8 cellular contexts compared by ENCODE assay signal in genomic region chr1:40709802-40710278, GRCh38. TPM values are rescaled to one million over a fixed set of nuclear protein-coding genes. Genes with fewer than 3 reads are reported as not detected.
DNase-seq lines count a peak whose midpoint lies in the region; ATAC-seq and TF ChIP-seq lines count a peak whose summit lies in the region.

No MANE protein-coding gene starts in this region.

- no peaks in the 10 kb centered on the region for H3K9me3 ChIP-seq in SK-N-SH
- H3K9me3 ChIP-seq in ascending aorta = no peaks in the 10 kb centered on the region

- H4K20me1 ChIP-seq in SK-N-SH (ENCODE audit: insufficient read depth) = no peaks in the 10 kb centered on the region

- no peak for TF ChIP-seq RAD21 in SK-N-SH (IDR thresholded peaks at IDR 0.05; ENCODE audit: low read length)

- POLR2A ChIA-PET in SK-N-SH (lab: Yijun Ruan, JAX) = interaction anchor here (3.1 kb wide), 1 partner anchor 18 kb away, joined by 10 read pairs; the partner anchor contains the start of gene NFYC

- intact Hi-C loops in ascending aorta (cut with DNase I) = loop anchor here (1.0 to 5.0 kb wide), 2 partner anchors 18 to 72 kb away; partner anchors contain the start of gene KCNQ4

- 4% methylated on average over 3 of the region's 3 CpGs for WGBS in SK-N-SH (ENCODE audit: low lambda C conversion rate)

- H3K4me1 ChIP-seq in SK-N-SH (ENCODE audit: control insufficient read depth in 1 of 2, insufficient read depth in 2 of 2, low read depth in 1 of 2, low read length in 1 of 2) (peaks cover 20 to 24% of the 10 kb centered on the region in 2 experiments; a peak in 3 of 4 replicates), ascending aorta (peaks cover 4 to 48% of the 10 kb centered on the region in 2 donors)

- peaks cover 97% of the 10 kb centered on the region for H3K79me2 ChIP-seq in SK-N-SH (ENCODE audit: insufficient read depth)

- H3K36me3 ChIP-seq in SK-N-SH (replicated peaks in 1 of 2; ENCODE audit: control insufficient read depth in 1 of 2, insufficient read depth in 2 of 2, low read length in 1 of 2) (peaks cover 12 to 18% of the 10 kb centered on the region in 2 experiments), ascending aorta (no peaks in the 10 kb centered on the region), kidney epithelial cell (ENCODE audit: control insufficient read depth, insufficient read depth, low read length) (no peaks in the 10 kb centered on the region)

- DNase-seq in SK-N-SH (no peak), ascending aorta (ENCODE audit: low spot score in 2 of 2) (no peak), kidney epithelial cell (ENCODE audit: low read depth) (no peak), superior temporal gyrus (ENCODE audit: extremely low spot score) (peak; percentile 57), NCI-H524 (lab: John Stamatoyannopoulos, UW) (no peak)
- DNase-seq in stimulated activated naive CD4-positive, alpha-beta T cell treated with Interleukin-2 at 50 U/mL for 16 hours (lab: John Stamatoyannopoulos, UW) = no peak

- H2AFZ ChIP-seq in SK-N-SH (ENCODE audit: low read depth) = 0 out of 2 replicates have a peak overlapping the region, but pooled peaks have one; percentile 72

- H3K27me3 ChIP-seq in SK-N-SH (ENCODE audit: insufficient read depth) (no peaks in the 10 kb centered on the region), ascending aorta (no peaks in the 10 kb centered on the region), kidney epithelial cell (ENCODE audit: control insufficient read depth, insufficient read depth, low read length) (no peaks in the 10 kb centered on the region)

- peak overlapping the region; percentile 83 for H3K4me2 ChIP-seq in SK-N-SH

- H3K4me3 ChIP-seq in SK-N-SH (ENCODE audit: low read depth in 2 of 2, low read length in 1 of 2) (peak overlapping the region; percentile 72 to 87), ascending aorta (peak overlapping the region; percentile 51 to 64), kidney epithelial cell (ENCODE audit: low read depth, low read length) (peak overlapping the region; percentile 83)

- CTCF ChIA-PET in SK-N-SH (lab: Yijun Ruan, JAX) = interaction anchor here (0.7 to 1.5 kb wide), 3 partner anchors 10 to 140 kb away, joined by 3 read pairs; partner anchors contain the start of gene NFYC

- TF ChIP-seq CTCF in SK-N-SH (IDR thresholded peaks at IDR 0.05) (no peak), ascending aorta (IDR thresholded peaks at IDR 0.05) (no peak), kidney epithelial cell (IDR thresholded peaks at IDR 0.05; ENCODE audit: insufficient read depth, low read length, poor library complexity, severe bottlenecking) (no peak)

- no peak for TF ChIP-seq EP300 in SK-N-SH (IDR thresholded peaks at IDR 0.05; ENCODE audit: borderline replicate concordance in 1 of 2, low read depth in 1 of 2, low read length in 1 of 2)

- peak overlapping the region; percentile 69 to 95 for H3K27ac ChIP-seq in SK-N-SH (ENCODE audit: low read depth in 2 of 2, low read length in 1 of 2)
- peak overlapping the region; percentile 59 to 73 for H3K27ac ChIP-seq in ascending aorta

- peaks cover 24% of the 10 kb centered on the region for H3F3A ChIP-seq in SK-N-SH (replicated peaks; ENCODE audit: insufficient read depth)

- H3K9me2 ChIP-seq in SK-N-SH = no peaks in the 10 kb centered on the region

- ATAC-seq in SK-N-SH treated with all-trans-retinoic acid at 6 μM for 48 hours = no peak
- no peak for ATAC-seq in GM18519 (IDR thresholded peaks at IDR 0.05; ENCODE audit: low FRiP score, unreplicated experiment)

- peak overlapping the region; percentile 74 for H3K9ac ChIP-seq in SK-N-SH

TF ChIP-seq in SK-N-SH, 30 proteins besides CTCF, POLR2A, EP300 and RAD21 (continues in another document):
- TF ChIP-seq IRF3 (IDR thresholded peaks at IDR 0.05; ENCODE audit: low read depth, low read length) (no peak), MXI1 (IDR thresholded peaks at IDR 0.05; ENCODE audit: low read depth, low read length) (no peak), FOXJ3 (CRISPR knock-in tag; IDR thresholded peaks at IDR 0.05) (no peak), USF1 (IDR thresholded peaks at IDR 0.05; ENCODE audit: borderline replicate concordance, low read depth) (no peak), POLR2AphosphoS5 (IDR thresholded peaks at IDR 0.05; ENCODE audit: low read depth, low read length) (no peak), RFX5 (IDR thresholded peaks at IDR 0.05; ENCODE audit: low read length) (no peak)

TF ChIP-seq in SK-N-SH treated with all-trans-retinoic acid at 6 μM for 48 hours, 23 proteins besides CTCF, POLR2A, EP300 and RAD21:
- TF ChIP-seq RARB (CRISPR knock-in tag; IDR thresholded peaks at IDR 0.05) (no peak), CSDC2 (CRISPR knock-in tag; IDR thresholded peaks at IDR 0.05) (no peak), ZC3H10 (CRISPR knock-in tag; IDR thresholded peaks at IDR 0.05) (no peak), GLIS3 (CRISPR knock-in tag; IDR thresholded peaks at IDR 0.05) (no peak)
TF ChIP-seq in SK-N-SH treated with all-trans-retinoic acid at 6 μM for 48 hours: peak in this region for 0.

RNA-seq across cellular contexts. Expression of gene NFYC, which starts 18.3 kb away (rescaled TPM):
- polyA plus RNA-seq in SK-N-SH (2012; rRNA removed) = 68.0 and 72.4 TPM in 2 replicates
- 36.6 and 49.4 TPM in 2 replicates for polyA plus RNA-seq in SK-N-SH (2012; cell fraction: cytosol; rRNA removed)
- polyA plus RNA-seq in SK-N-SH (2012; cell fraction: nucleus; rRNA removed) = 62.5 and 88.2 TPM in 2 replicates
- 75.9 TPM for total RNA-seq in ascending aorta
- 44.0 and 44.4 TPM in 2 replicates for total RNA-seq in kidney epithelial cell

RNA-seq across cellular contexts. Expression of gene RIMS3, which starts 44.4 kb away (rescaled TPM):
- 1.9 and 2.9 TPM in 2 replicates for polyA plus RNA-seq in SK-N-SH (2012; rRNA removed)
- 1.1 and 1.6 TPM in 2 replicates for polyA plus RNA-seq in SK-N-SH (2012; cell fraction: cytosol; rRNA removed)
- 3.5 and 4.9 TPM in 2 replicates for polyA plus RNA-seq in SK-N-SH (2012; cell fraction: nucleus; rRNA removed)
- 43.9 TPM for total RNA-seq in ascending aorta
- 2.9 and 3.2 TPM in 2 replicates for total RNA-seq in kidney epithelial cell

Comparison
In these comparisons a context has a peak if more than half of its experiments do, and no peak if none do; other contexts are left out.
1. RNA of gene RIMS3, which starts 44.4 kb away (total RNA-seq): 43.9 TPM in ascending aorta (single experiment); 2.9 to 3.2 TPM in kidney epithelial cell; every median in the first group is over 10 times any median in the second.
2. Peak in every context shown above with its lines, with median percentiles within 50 percentile points of each other: H3K4me3 ChIP-seq.